Comparison of ENCODE assay signal across 1 cellular context in genomic region chr17:76998839-76999238, GRCh38.
A peak's percentile ranks its signal among the peaks of the same experiment; 100 is the strongest.
TF ChIP-seq lines count a peak whose summit lies in the region.

No MANE protein-coding gene starts in this region.

TF ChIP-seq in HepG2, 621 proteins besides CTCF, POLR2A, EP300 and RAD21 (continued from another document and continues in another):
- TF ChIP-seq HCFC1 (IDR thresholded peaks at IDR 0.05; ENCODE audit: low read depth, low read length) (no peak), ZC3H4 (CRISPR knock-in tag; IDR thresholded peaks at IDR 0.05; ENCODE audit: borderline replicate concordance) (no peak), ZNF354B (CRISPR knock-in tag; IDR thresholded peaks at IDR 0.05) (no peak), PPARG (CRISPR knock-in tag; conservative IDR thresholded peaks at IDR 0.05) (peak; percentile 94), PATZ1 (CRISPR knock-in tag; IDR thresholded peaks at IDR 0.05) (peak; percentile 71), ZNF672 (CRISPR knock-in tag; IDR thresholded peaks at IDR 0.05) (no peak), ZNF512B (CRISPR knock-in tag; IDR thresholded peaks at IDR 0.05; ENCODE audit: borderline replicate concordance) (no peak), ZNF180 (CRISPR knock-in tag; IDR thresholded peaks at IDR 0.05; ENCODE audit: borderline replicate concordance, low read depth) (no peak), ZNF264 (CRISPR knock-in tag; IDR thresholded peaks at IDR 0.05) (no peak), RELA (CRISPR knock-in tag; IDR thresholded peaks at IDR 0.05) (no peak), ZMYM4 (CRISPR knock-in tag; IDR thresholded peaks at IDR 0.05) (no peak), IRF2 (CRISPR knock-in tag; IDR thresholded peaks at IDR 0.05) (0 out of 2 replicates have a peak, but pooled peaks have one; percentile 13), ZNF451 (CRISPR knock-in tag; IDR thresholded peaks at IDR 0.05) (no peak), HBP1 (CRISPR knock-in tag; IDR thresholded peaks at IDR 0.05; ENCODE audit: low read depth) (no peak), KAT7 (CRISPR knock-in tag; IDR thresholded peaks at IDR 0.05; ENCODE audit: borderline replicate concordance) (no peak), MZF1 (CRISPR knock-in tag; IDR thresholded peaks at IDR 0.05; ENCODE audit: borderline replicate concordance) (no peak), ZNF572 (CRISPR knock-in tag; IDR thresholded peaks at IDR 0.05) (no peak), ETS1 (CRISPR knock-in tag; IDR thresholded peaks at IDR 0.05) (no peak), ZNF547 (CRISPR knock-in tag; IDR thresholded peaks at IDR 0.05) (no peak), ZNF687 (CRISPR knock-in tag; IDR thresholded peaks at IDR 0.05) (peak; percentile 51), AHR (CRISPR knock-in tag; IDR thresholded peaks at IDR 0.05) (no peak), RARA (CRISPR knock-in tag; IDR thresholded peaks at IDR 0.05) (peak; percentile 80), IRX3 (CRISPR knock-in tag; IDR thresholded peaks at IDR 0.05; ENCODE audit: borderline replicate concordance, low read depth) (no peak), ZNF33A (CRISPR knock-in tag; IDR thresholded peaks at IDR 0.05; ENCODE audit: borderline replicate concordance) (no peak), ZNF780A (CRISPR knock-in tag; IDR thresholded peaks at IDR 0.05) (no peak), ATF4 (CRISPR knock-in tag; IDR thresholded peaks at IDR 0.05) (peak in 1 of 2 experiments; percentile 27; a peak in 1 of 4 replicates), ZNF331 (CRISPR knock-in tag; IDR thresholded peaks at IDR 0.05) (0 out of 2 replicates have a peak, but pooled peaks have one; percentile 28), KLF9 (CRISPR knock-in tag; IDR thresholded peaks at IDR 0.05; ENCODE audit: low read depth) (no peak), ZNF768 (CRISPR knock-in tag; IDR thresholded peaks at IDR 0.05) (no peak), LBX2 (CRISPR knock-in tag; IDR thresholded peaks at IDR 0.05; ENCODE audit: borderline replicate concordance) (no peak), MIER2 (CRISPR knock-in tag; IDR thresholded peaks at IDR 0.05) (peak; percentile 49; the same call in 1 of the 2 replicates), ZNF720 (CRISPR knock-in tag; IDR thresholded peaks at IDR 0.05) (no peak), MED13 (CRISPR knock-in tag; IDR thresholded peaks at IDR 0.05) (no peak), AGO2 (optimal IDR thresholded peaks at IDR 0.05; ENCODE audit: low read depth, low read length) (no peak), BCLAF1 (IDR thresholded peaks at IDR 0.05) (no peak), BRD4 (CRISPR knock-in tag; IDR thresholded peaks at IDR 0.05) (no peak), KLF16 (CRISPR knock-in tag; IDR thresholded peaks at IDR 0.05) (no peak), PCBP2 (optimal IDR thresholded peaks at IDR 0.05; ENCODE audit: low read depth, low read length, poor library complexity, severe bottlenecking) (no peak), SALL1 (CRISPR knock-in tag; IDR thresholded peaks at IDR 0.05) (peak; percentile 10; the same call in 1 of the 2 replicates), ZNF18 (CRISPR knock-in tag; IDR thresholded peaks at IDR 0.05; ENCODE audit: insufficient replicate concordance) (no peak), ARID5B (CRISPR knock-in tag; IDR thresholded peaks at IDR 0.05) (peak; percentile 51; the same call in 1 of the 2 replicates)
